ENCODE assay signal across 1 cellular context in the genomic region with DNA sequence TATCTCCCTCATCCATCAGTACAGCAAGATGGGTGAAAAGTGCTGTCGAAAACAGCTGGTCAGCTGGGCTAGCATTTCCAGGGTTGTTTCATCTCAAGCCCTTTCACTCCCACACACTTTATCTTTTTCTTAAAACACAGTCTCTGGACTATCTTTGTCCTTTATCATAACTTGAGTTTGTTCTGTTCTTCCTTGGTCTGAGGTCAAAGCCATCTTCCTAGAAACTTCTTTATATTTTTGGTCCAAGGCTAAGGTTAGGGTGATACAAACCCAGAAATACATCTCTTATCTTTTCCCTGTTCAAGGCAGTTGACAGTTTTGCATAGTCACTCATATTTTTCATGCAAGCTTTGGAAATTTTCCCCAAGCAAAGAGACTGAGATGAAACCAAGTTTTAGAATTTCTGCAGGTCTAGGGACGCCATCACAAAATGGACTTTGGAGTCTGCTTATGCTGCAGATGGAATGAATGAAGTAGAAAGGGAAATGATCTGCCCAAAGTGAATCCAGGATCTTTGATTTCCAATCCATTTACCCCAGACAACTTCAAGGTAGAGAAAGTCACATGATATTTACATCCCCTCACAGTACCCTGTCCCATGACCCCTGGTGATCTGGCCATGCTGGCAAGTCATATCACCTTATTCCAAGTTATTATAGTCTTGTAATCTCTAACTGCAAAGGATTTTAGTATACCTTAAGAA.
TF ChIP-seq lines count a peak whose summit lies in the region.

No MANE protein-coding gene starts in this region.

TF ChIP-seq in K562, 482 proteins besides CTCF, POLR2A, EP300 and RAD21 (continued from another document and continues in another):
- peak; percentile 74 for TF ChIP-seq PKNOX1 (IDR thresholded peaks at IDR 0.05)
- TF ChIP-seq, protein P1, sequence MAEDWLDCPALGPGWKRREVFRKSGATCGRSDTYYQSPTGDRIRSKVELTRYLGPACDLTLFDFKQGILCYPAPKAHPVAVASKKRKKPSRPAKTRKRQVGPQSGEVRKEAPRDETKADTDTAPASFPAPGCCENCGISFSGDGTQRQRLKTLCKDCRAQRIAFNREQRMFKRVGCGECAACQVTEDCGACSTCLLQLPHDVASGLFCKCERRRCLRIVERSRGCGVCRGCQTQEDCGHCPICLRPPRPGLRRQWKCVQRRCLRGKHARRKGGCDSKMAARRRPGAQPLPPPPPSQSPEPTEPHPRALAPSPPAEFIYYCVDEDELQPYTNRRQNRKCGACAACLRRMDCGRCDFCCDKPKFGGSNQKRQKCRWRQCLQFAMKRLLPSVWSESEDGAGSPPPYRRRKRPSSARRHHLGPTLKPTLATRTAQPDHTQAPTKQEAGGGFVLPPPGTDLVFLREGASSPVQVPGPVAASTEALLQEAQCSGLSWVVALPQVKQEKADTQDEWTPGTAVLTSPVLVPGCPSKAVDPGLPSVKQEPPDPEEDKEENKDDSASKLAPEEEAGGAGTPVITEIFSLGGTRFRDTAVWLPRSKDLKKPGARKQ (CRISPR knock-in tag; IDR thresholded peaks at IDR 0.05), result no peak
- TF ChIP-seq ZNF217 (CRISPR knock-in tag; IDR thresholded peaks at IDR 0.05), result no peak
- TF ChIP-seq ATF1 (CRISPR knock-in tag; IDR thresholded peaks at IDR 0.05), result no peak
- TF ChIP-seq ATF1 (tag; IDR thresholded peaks at IDR 0.05), result 0 out of 2 replicates have a peak, but pooled peaks have one; percentile 18
- no peak for TF ChIP-seq SP2 (IDR thresholded peaks at IDR 0.05; ENCODE audit: extremely low read depth, low read depth, low read length, poor library complexity, severe bottlenecking)
- TF ChIP-seq, protein P2, sequence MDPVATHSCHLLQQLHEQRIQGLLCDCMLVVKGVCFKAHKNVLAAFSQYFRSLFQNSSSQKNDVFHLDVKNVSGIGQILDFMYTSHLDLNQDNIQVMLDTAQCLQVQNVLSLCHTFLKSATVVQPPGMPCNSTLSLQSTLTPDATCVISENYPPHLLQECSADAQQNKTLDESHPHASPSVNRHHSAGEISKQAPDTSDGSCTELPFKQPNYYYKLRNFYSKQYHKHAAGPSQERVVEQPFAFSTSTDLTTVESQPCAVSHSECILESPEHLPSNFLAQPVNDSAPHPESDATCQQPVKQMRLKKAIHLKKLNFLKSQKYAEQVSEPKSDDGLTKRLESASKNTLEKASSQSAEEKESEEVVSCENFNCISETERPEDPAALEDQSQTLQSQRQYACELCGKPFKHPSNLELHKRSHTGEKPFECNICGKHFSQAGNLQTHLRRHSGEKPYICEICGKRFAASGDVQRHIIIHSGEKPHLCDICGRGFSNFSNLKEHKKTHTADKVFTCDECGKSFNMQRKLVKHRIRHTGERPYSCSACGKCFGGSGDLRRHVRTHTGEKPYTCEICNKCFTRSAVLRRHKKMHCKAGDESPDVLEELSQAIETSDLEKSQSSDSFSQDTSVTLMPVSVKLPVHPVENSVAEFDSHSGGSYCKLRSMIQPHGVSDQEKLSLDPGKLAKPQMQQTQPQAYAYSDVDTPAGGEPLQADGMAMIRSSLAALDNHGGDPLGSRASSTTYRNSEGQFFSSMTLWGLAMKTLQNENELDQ (CRISPR knock-in tag; IDR thresholded peaks at IDR 0.05; ENCODE audit: borderline replicate concordance), result no peak
- TF ChIP-seq, protein P3, sequence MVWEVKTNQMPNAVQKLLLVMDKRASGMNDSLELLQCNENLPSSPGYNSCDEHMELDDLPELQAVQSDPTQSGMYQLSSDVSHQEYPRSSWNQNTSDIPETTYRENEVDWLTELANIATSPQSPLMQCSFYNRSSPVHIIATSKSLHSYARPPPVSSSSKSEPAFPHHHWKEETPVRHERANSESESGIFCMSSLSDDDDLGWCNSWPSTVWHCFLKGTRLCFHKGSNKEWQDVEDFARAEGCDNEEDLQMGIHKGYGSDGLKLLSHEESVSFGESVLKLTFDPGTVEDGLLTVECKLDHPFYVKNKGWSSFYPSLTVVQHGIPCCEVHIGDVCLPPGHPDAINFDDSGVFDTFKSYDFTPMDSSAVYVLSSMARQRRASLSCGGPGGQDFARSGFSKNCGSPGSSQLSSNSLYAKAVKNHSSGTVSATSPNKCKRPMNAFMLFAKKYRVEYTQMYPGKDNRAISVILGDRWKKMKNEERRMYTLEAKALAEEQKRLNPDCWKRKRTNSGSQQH (CRISPR knock-in tag; IDR thresholded peaks at IDR 0.05), result no peak
- TF ChIP-seq GATA2 (CRISPR knock-in tag; IDR thresholded peaks at IDR 0.05), result peak; percentile 71
- TF ChIP-seq TBP (optimal IDR thresholded peaks at IDR 0.05; ENCODE audit: low read depth, low read length), result no peak
- peak; percentile 59 for TF ChIP-seq EGR1 (conservative IDR thresholded peaks at IDR 0.05)
- no peak for TF ChIP-seq DIDO1 (tag; IDR thresholded peaks at IDR 0.05; ENCODE audit: low read depth)
- TF ChIP-seq YY1 (IDR thresholded peaks at IDR 0.05; ENCODE audit: borderline replicate concordance in 1 of 3, control insufficient read depth in 1 of 3, extremely low read depth in 1 of 3, insufficient read depth in 3 of 3, insufficient read length in 1 of 3, insufficient replicate concordance in 2 of 3, low read depth in 1 of 3, low read length in 2 of 3), result no peak
- TF ChIP-seq COPS2 (conservative IDR thresholded peaks at IDR 0.05), result no peak
- TF ChIP-seq ZBTB12 (CRISPR knock-in tag; IDR thresholded peaks at IDR 0.05), result no peak
- no peak for TF ChIP-seq RBM17 (IDR thresholded peaks at IDR 0.05; ENCODE audit: borderline replicate concordance, low read depth, low read length)
- peak in 1 of 2 experiments; percentile 83; a peak in 3 of 4 replicates for TF ChIP-seq RCOR1 (IDR thresholded peaks at IDR 0.05; ENCODE audit: borderline replicate concordance in 1 of 2, low read depth in 2 of 2, low read length in 2 of 2)
- TF ChIP-seq STAT5A (IDR thresholded peaks at IDR 0.05; ENCODE audit: borderline replicate concordance, low read length), result peak; percentile 38; the same call in 1 of the 2 replicates
- no peak for TF ChIP-seq ZNF830 (CRISPR knock-in tag; IDR thresholded peaks at IDR 0.05)
- no peak for TF ChIP-seq GABPB1 (CRISPR knock-in tag; IDR thresholded peaks at IDR 0.05)
- TF ChIP-seq POLR2AphosphoS5 (IDR thresholded peaks at IDR 0.05; ENCODE audit: control insufficient read depth, insufficient read depth, low read depth, low read length), result no peak
- no peak for TF ChIP-seq ZNF57 (CRISPR knock-in tag; IDR thresholded peaks at IDR 0.05)
- TF ChIP-seq NFYB (IDR thresholded peaks at IDR 0.05; ENCODE audit: extremely low read depth, insufficient read length), result no peak
- no peak for TF ChIP-seq IRF9 (tag; IDR thresholded peaks at IDR 0.05)
- no peak for TF ChIP-seq ZNF561 (CRISPR knock-in tag; conservative IDR thresholded peaks at IDR 0.05)
- TF ChIP-seq ZNF347 (CRISPR knock-in tag; IDR thresholded peaks at IDR 0.05; ENCODE audit: low read depth), result no peak
- no peak for TF ChIP-seq CLOCK (CRISPR knock-in tag; IDR thresholded peaks at IDR 0.05; ENCODE audit: borderline replicate concordance)
- TF ChIP-seq, protein P4, sequence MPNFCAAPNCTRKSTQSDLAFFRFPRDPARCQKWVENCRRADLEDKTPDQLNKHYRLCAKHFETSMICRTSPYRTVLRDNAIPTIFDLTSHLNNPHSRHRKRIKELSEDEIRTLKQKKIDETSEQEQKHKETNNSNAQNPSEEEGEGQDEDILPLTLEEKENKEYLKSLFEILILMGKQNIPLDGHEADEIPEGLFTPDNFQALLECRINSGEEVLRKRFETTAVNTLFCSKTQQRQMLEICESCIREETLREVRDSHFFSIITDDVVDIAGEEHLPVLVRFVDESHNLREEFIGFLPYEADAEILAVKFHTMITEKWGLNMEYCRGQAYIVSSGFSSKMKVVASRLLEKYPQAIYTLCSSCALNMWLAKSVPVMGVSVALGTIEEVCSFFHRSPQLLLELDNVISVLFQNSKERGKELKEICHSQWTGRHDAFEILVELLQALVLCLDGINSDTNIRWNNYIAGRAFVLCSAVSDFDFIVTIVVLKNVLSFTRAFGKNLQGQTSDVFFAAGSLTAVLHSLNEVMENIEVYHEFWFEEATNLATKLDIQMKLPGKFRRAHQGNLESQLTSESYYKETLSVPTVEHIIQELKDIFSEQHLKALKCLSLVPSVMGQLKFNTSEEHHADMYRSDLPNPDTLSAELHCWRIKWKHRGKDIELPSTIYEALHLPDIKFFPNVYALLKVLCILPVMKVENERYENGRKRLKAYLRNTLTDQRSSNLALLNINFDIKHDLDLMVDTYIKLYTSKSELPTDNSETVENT (CRISPR knock-in tag; IDR thresholded peaks at IDR 0.05), result no peak
- TF ChIP-seq, protein P5, sequence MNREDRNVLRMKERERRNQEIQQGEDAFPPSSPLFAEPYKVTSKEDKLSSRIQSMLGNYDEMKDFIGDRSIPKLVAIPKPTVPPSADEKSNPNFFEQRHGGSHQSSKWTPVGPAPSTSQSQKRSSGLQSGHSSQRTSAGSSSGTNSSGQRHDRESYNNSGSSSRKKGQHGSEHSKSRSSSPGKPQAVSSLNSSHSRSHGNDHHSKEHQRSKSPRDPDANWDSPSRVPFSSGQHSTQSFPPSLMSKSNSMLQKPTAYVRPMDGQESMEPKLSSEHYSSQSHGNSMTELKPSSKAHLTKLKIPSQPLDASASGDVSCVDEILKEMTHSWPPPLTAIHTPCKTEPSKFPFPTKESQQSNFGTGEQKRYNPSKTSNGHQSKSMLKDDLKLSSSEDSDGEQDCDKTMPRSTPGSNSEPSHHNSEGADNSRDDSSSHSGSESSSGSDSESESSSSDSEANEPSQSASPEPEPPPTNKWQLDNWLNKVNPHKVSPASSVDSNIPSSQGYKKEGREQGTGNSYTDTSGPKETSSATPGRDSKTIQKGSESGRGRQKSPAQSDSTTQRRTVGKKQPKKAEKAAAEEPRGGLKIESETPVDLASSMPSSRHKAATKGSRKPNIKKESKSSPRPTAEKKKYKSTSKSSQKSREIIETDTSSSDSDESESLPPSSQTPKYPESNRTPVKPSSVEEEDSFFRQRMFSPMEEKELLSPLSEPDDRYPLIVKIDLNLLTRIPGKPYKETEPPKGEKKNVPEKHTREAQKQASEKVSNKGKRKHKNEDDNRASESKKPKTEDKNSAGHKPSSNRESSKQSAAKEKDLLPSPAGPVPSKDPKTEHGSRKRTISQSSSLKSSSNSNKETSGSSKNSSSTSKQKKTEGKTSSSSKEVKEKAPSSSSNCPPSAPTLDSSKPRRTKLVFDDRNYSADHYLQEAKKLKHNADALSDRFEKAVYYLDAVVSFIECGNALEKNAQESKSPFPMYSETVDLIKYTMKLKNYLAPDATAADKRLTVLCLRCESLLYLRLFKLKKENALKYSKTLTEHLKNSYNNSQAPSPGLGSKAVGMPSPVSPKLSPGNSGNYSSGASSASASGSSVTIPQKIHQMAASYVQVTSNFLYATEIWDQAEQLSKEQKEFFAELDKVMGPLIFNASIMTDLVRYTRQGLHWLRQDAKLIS (CRISPR knock-in tag; IDR thresholded peaks at IDR 0.05), result no peak
- TF ChIP-seq SPI1 (IDR thresholded peaks at IDR 0.05; ENCODE audit: borderline replicate concordance, low read depth, low read length), result no peak
- no peak for TF ChIP-seq FOXJ3 (CRISPR knock-in tag; IDR thresholded peaks at IDR 0.05)
- TF ChIP-seq MCM5 (IDR thresholded peaks at IDR 0.05; ENCODE audit: low read depth), result no peak
- no peak for TF ChIP-seq BRF1 (IDR thresholded peaks at IDR 0.05; ENCODE audit: borderline replicate concordance, extremely low read depth, insufficient read length)
- TF ChIP-seq GTF2E2 (tag; IDR thresholded peaks at IDR 0.05), result no peak
- TF ChIP-seq, protein P6, sequence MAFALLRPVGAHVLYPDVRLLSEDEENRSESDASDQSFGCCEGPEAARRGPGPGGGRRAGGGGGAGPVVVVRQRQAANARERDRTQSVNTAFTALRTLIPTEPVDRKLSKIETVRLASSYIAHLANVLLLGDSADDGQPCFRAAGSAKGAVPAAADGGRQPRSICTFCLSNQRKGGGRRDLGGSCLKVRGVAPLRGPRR (CRISPR knock-in tag; IDR thresholded peaks at IDR 0.05), result no peak
- TF ChIP-seq FOXA1 (IDR thresholded peaks at IDR 0.05; ENCODE audit: borderline replicate concordance), result no peak
